16 cellular contexts compared by ENCODE assay signal in the genomic region with DNA sequence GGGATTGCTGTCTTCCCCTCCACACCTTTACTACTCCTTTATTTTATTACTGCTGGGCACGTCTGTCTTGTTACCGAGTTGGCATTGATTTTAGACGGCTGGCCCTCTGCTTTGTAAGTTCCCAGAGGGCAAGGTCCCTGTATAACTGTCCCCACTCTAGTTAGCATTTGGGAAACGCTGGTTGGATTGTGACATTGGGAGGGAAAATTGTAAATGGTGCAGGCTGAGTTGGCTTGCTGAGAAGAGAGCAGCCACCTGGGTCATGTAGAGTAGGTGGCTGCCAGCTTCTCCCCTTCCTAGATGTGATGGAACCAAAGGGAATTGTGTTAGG. TPM values are rescaled to one million over a fixed set of nuclear protein-coding genes. Genes with fewer than 3 reads are reported as not detected.
DNase-seq lines count a peak whose midpoint lies in the region; ATAC-seq and TF ChIP-seq lines count a peak whose summit lies in the region.
"Had no signal": no experiment of that assay in that cellular context is flagged by ENCODE, and none has a peak within 500 bp of the region (broad histone marks: within the 10 kb centered on the region; RNA-seq: fewer than 3 reads in every experiment).

No MANE protein-coding gene starts in this region.

- peaks cover 22 to 31% of the 10 kb centered on the region in 2 donors for H3K36me3 Mint-ChIP-seq in CD4-positive, alpha-beta memory T cell
- H3K36me3 Mint-ChIP-seq in HFFc6 (ENCODE audit: low read depth): peaks cover 24% of the 10 kb centered on the region
- H3K36me3 Mint-ChIP-seq in activated naive CD8-positive, alpha-beta T cell treated with anti-CD3 and anti-CD28 coated beads, Interleukin-2, amount 50 U/mL, for 24 hours (ENCODE audit: low read depth): peaks cover 26% of the 10 kb centered on the region
- H3K36me3 Mint-ChIP-seq in natural killer cell: no peaks in the 10 kb centered on the region

- H3K9me3 Mint-ChIP-seq in CD4-positive, alpha-beta memory T cell: no peaks in the 10 kb centered on the region
- H3K9me3 Mint-ChIP-seq in HFFc6: no peaks in the 10 kb centered on the region
- H3K9me3 Mint-ChIP-seq in activated naive CD8-positive, alpha-beta T cell treated with anti-CD3 and anti-CD28 coated beads, Interleukin-2, amount 50 U/mL, for 24 hours: no peaks in the 10 kb centered on the region
- no peaks in the 10 kb centered on the region for H3K9me3 Mint-ChIP-seq in natural killer cell

- no peaks in the 10 kb centered on the region for H3K27me3 ChIP-seq in CD4-positive, alpha-beta memory T cell (ENCODE audit: insufficient read depth, low read length)
- H3K27me3 ChIP-seq: dorsolateral prefrontal cortex had no signal

- peaks cover 24 to 43% (median 34%) of the 10 kb centered on the region in 4 donors for H3K4me1 Mint-ChIP-seq in CD4-positive, alpha-beta memory T cell
- H3K4me1 Mint-ChIP-seq in HFFc6 (ENCODE audit: low read depth) (peaks cover 30% of the 10 kb centered on the region), natural killer cell (peaks cover 21 to 27% of the 10 kb centered on the region in 2 donors)
- H3K4me1 Mint-ChIP-seq in activated naive CD8-positive, alpha-beta T cell treated with anti-CD3 and anti-CD28 coated beads, Interleukin-2, amount 50 U/mL, for 24 hours: peaks cover 43% of the 10 kb centered on the region

- CTCF ChIA-PET in CD4-positive, alpha-beta memory T cell (lab: Charles Lee; ENCODE audit: partially characterized antibody): interaction anchor here (0.7 kb wide), 1 partner anchor 116 kb away, joined by 3 read pairs; no protein-coding TSS in a partner anchor

- H3K27me3 Mint-ChIP-seq in CD4-positive, alpha-beta memory T cell: no peaks in the 10 kb centered on the region
- H3K27me3 Mint-ChIP-seq in HFFc6 (ENCODE audit: insufficient read depth) (no peaks in the 10 kb centered on the region; the same call in none of the 2 replicates), natural killer cell (ENCODE audit: low read depth in 2 of 2) (no peaks in the 10 kb centered on the region)
- H3K27me3 Mint-ChIP-seq in activated naive CD8-positive, alpha-beta T cell treated with anti-CD3 and anti-CD28 coated beads, Interleukin-2, amount 50 U/mL, for 24 hours: no peaks in the 10 kb centered on the region

- H3K4me3 Mint-ChIP-seq in CD4-positive, alpha-beta memory T cell: peak overlapping the region; percentile 42 to 94 (median 70)
- peak overlapping the region; percentile 63; the same call in 1 of the 2 replicates for H3K4me3 Mint-ChIP-seq in HFFc6
- H3K4me3 Mint-ChIP-seq in activated naive CD8-positive, alpha-beta T cell treated with anti-CD3 and anti-CD28 coated beads, Interleukin-2, amount 50 U/mL, for 24 hours: peak overlapping the region; percentile 86
- H3K4me3 Mint-ChIP-seq in natural killer cell: peak overlapping the region; percentile 51

- no peaks in the 10 kb centered on the region for H3K36me3 ChIP-seq in CD4-positive, alpha-beta memory T cell (ENCODE audit: insufficient read depth, low read length)

- no peak for ATAC-seq in activated naive CD8-positive, alpha-beta T cell treated with anti-CD3 and anti-CD28 coated beads, Interleukin-2, amount 50 U/mL, for 24 hours
- ATAC-seq in natural killer cell: no peak

- no peak overlapping the region for H3K27ac ChIP-seq in CD4-positive, alpha-beta memory T cell (ENCODE audit: low read depth, low read length)
- H3K27ac ChIP-seq in substantia nigra (ENCODE audit: low read depth, low read length, poor library complexity, severe bottlenecking): no peak overlapping the region

- peak overlapping the region in 6 of 7 donors; percentile 37 to 83 (median 68) for H3K27ac Mint-ChIP-seq in CD4-positive, alpha-beta memory T cell
- H3K27ac Mint-ChIP-seq in HFFc6 (no peak overlapping the region), natural killer cell (no peak overlapping the region)
- H3K27ac Mint-ChIP-seq in activated naive CD8-positive, alpha-beta T cell treated with anti-CD3 and anti-CD28 coated beads, Interleukin-2, amount 50 U/mL, for 24 hours: no peak overlapping the region

- TF ChIP-seq CTCF in HFFc6 (IDR thresholded peaks at IDR 0.05) (no peak), natural killer cell (IDR thresholded peaks at IDR 0.05) (no peak)

- H3K4me1 ChIP-seq in CD4-positive, alpha-beta memory T cell (ENCODE audit: insufficient read depth, low read length): peaks cover 26% of the 10 kb centered on the region

- intact Hi-C loops in CD4-positive, alpha-beta memory T cell (cut with micrococcal nuclease): no loop called here
- intact Hi-C loops in natural killer cell (cut with micrococcal nuclease): no loop called here

- no peak for DNase-seq in CD4-positive, alpha-beta memory T cell
- DNase-seq in HFFc6: no peak
- DNase-seq in activated naive CD8-positive, alpha-beta T cell treated with anti-CD3 and anti-CD28 coated beads, Interleukin-2, amount 50 U/mL, for 24 hours: no peak
- DNase-seq in natural killer cell: no peak
- DNase-seq in substantia nigra (lab: John Stamatoyannopoulos, UW): no peak
- DNase-seq in NCI-H2171 treated with DMSO at 0.1 percent for 48 hours (lab: John Stamatoyannopoulos, UW): no peak
- no peak for DNase-seq in NCI-H1105 (lab: John Stamatoyannopoulos, UW)
- DNase-seq: activated CD8-positive, alpha-beta memory T cell treated with anti-CD3 and anti-CD28 coated beads, Interleukin-2, amount 50 U/mL, for 48 hours; dorsolateral prefrontal cortex; GF-D8; Kasumi-1; NCI-H187 treated with DMSO at 0.1 percent for 48 hours; NCI-H774; retina; stimulated activated CD4-positive, alpha-beta T cell treated with anti-CD3 and anti-CD28 coated beads, Interleukin-4, amount 100 ng/mL, for 24 hours; stimulated activated naive CD4-positive, alpha-beta T cell treated with Interleukin-2 at 50 U/mL for 16 hours had no signal

- no peaks in the 10 kb centered on the region for H3K9me3 ChIP-seq in CD4-positive, alpha-beta memory T cell (ENCODE audit: control insufficient read depth in 1 of 2, low read length in 2 of 2)

- no peak overlapping the region for H3K4me3 ChIP-seq in CD4-positive, alpha-beta memory T cell (ENCODE audit: low read length in 2 of 2)

- POLR2A ChIA-PET in CD4-positive, alpha-beta memory T cell (lab: Charles Lee; ENCODE audit: partially characterized antibody): interaction anchor here (0.8 to 2.5 kb wide), 2 partner anchors 11 to 82 kb away, joined by 4 to 9 read pairs; partner anchors contain the start of gene RPL3

RNA-seq across cellular contexts. Expression of gene TAB1, which starts 1.7 kb away (rescaled TPM):
- total RNA-seq in CD4-positive, alpha-beta memory T cell: 10 to 100 TPM; 43.5 to 52.9 TPM
- polyA plus RNA-seq in CD4-positive, alpha-beta memory T cell: 1 to 10 TPM; 4.0 TPM
- 10 to 100 TPM; 16.0 to 21.2 (median 17.8) TPM for total RNA-seq in HFFc6 (2021; fragmentation: NEBNext Ultra II Directional; extraction: Animal tissue kit (Norgen Biotek cat#: 25700))
- 10 to 100 TPM; 24.3 to 30.4 (median 24.8) TPM for total RNA-seq in natural killer cell

RNA-seq across cellular contexts. Expression of gene SYNGR1, which starts 51.5 kb away (rescaled TPM):
- not detected for total RNA-seq in CD4-positive, alpha-beta memory T cell
- polyA plus RNA-seq in CD4-positive, alpha-beta memory T cell: under 1 TPM; 0.30 to 0.62 TPM
- 10 to 100 TPM; 16.0 to 20.2 (median 18.5) TPM for total RNA-seq in HFFc6 (2021; fragmentation: NEBNext Ultra II Directional; extraction: Animal tissue kit (Norgen Biotek cat#: 25700))
- total RNA-seq in natural killer cell: 10 to 100 TPM; 30.3 to 35.7 (median 31.3) TPM

RNA-seq across cellular contexts. Expression of gene MGAT3, which starts 55.5 kb away (rescaled TPM):
- total RNA-seq in CD4-positive, alpha-beta memory T cell: under 1 TPM; 0.19 to 0.73 TPM
- polyA plus RNA-seq in CD4-positive, alpha-beta memory T cell: not detected
- not detected for total RNA-seq in HFFc6 (2021; fragmentation: NEBNext Ultra II Directional; extraction: Animal tissue kit (Norgen Biotek cat#: 25700))
- 10 to 100 TPM in 1 of 3 donors, under 1 TPM in 2; 0.09 to 13.7 (median 0.11) TPM for total RNA-seq in natural killer cell

Comparison
In these comparisons a context has a peak if more than half of its experiments do, and no peak if none do; other contexts are left out.
1. H3K27ac Mint-ChIP-seq: peak in CD4-positive, alpha-beta memory T cell (6 of 7); none in HFFc6 (single experiment), activated naive CD8-positive, alpha-beta T cell treated with anti-CD3 and anti-CD28 coated beads, Interleukin-2, amount 50 U/mL, for 24 hours (single experiment) and natural killer cell (0 of 2).
2. RNA of gene SYNGR1, which starts 51.5 kb away (total RNA-seq): 30.3 to 35.7 TPM in natural killer cell and 16.0 to 20.2 TPM in HFFc6; not detected in CD4-positive, alpha-beta memory T cell; every median in the first group is over 10 times any median in the second.
3. Peak in every context shown above with its lines, with median percentiles within 50 percentile points of each other: H3K4me3 Mint-ChIP-seq.